25 cellular contexts compared by ENCODE assay signal in the genomic region with DNA sequence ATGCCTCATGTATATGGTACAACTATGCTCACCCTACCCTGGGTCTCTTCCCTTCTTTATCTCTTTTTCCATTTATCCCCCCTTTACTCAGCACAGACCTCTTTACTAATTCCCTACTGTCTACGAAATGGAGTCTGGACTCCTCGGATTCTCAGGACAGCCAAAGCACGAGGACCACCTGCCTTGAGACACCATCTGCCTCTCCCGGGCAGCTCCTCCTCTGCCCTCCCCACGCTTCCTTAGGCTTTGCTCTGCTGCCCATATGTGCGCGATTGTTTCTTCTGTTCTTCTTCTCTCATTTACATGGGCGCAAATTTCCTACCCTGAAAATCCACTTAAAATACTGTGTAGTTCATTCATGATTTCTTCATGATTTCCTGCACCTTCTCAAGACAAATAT.
"Had no signal": no experiment of that assay in that cellular context is flagged by ENCODE, and none has a peak within 500 bp of the region (broad histone marks: within the 10 kb centered on the region; RNA-seq: fewer than 3 reads in every experiment).

No MANE protein-coding gene starts in this region.

- H3K4me3 ChIP-seq: ascending aorta, SJCRH30 had no signal

- H3K27me3 ChIP-seq: ascending aorta had no signal

- H3K4me1 ChIP-seq: ascending aorta, SJCRH30 had no signal

- DNase-seq: activated B cell treated with CpG ODN at 0.5 μM for 24 hours; activated CD4-positive, alpha-beta T cell treated with anti-CD3 and anti-CD28 coated beads for 1 hour; activated CD4-positive, alpha-beta T cell treated with anti-CD3 and anti-CD28 coated beads, Interleukin-2, amount 10 ng/mL, durations not matched to agents 24 days and 14 days; activated CD4-positive, alpha-beta T cell treated with anti-CD3 and anti-CD28 coated beads, Interleukin-2, amount 50 U/mL, for 48 hours; activated CD8-positive, alpha-beta memory T cell treated with anti-CD3 and anti-CD28 coated beads, Interleukin-2, amount 10 ng/mL, durations not matched to agents 7 days and 5 days; activated effector memory CD4-positive, alpha-beta T cell treated with anti-CD3 and anti-CD28 coated beads, Interleukin-2, amount 50 U/mL, for 16 hours; activated naive CD4-positive, alpha-beta T cell treated with Interleukin-2 at 50 U/mL for 16 hours; activated naive CD8-positive, alpha-beta T cell treated with anti-CD3 and anti-CD28 coated beads, Interleukin-2, amount 50 U/mL, for 24 hours; activated T-cell treated with anti-CD3 and anti-CD28 coated beads, Interleukin-2, amount 50 U/mL, for 24 hours; amniotic stem cell; MM.1S; NCI-H1105; NCI-H1436; NCI-H1694 treated with DMSO at 0.1 percent for 48 hours; NCI-H2029 treated with DMSO at 0.1 percent for 48 hours; NCI-H510A treated with DMSO at 0.1 percent for 48 hours; NCI-H774; NK-92 treated with Interleukin-12 subunit alpha and Interleukin-12 subunit beta, amount 100 ng/mL, for 24 hours; OCI-M1; Right ventricle myocardium superior; SJCRH30; SW 1271 had no signal

- H3K4me2 ChIP-seq: KMS-11 had no signal

- H3K9me3 ChIP-seq: ascending aorta, SJCRH30 had no signal

- H3K27ac ChIP-seq: ascending aorta, KMS-11, RWPE1, SJCRH30 had no signal

- H3K9ac ChIP-seq: KMS-11 had no signal

- H3K36me3 ChIP-seq: ascending aorta, SJCRH30 had no signal
